1 cellular context compared by ENCODE assay signal in the genomic region with DNA sequence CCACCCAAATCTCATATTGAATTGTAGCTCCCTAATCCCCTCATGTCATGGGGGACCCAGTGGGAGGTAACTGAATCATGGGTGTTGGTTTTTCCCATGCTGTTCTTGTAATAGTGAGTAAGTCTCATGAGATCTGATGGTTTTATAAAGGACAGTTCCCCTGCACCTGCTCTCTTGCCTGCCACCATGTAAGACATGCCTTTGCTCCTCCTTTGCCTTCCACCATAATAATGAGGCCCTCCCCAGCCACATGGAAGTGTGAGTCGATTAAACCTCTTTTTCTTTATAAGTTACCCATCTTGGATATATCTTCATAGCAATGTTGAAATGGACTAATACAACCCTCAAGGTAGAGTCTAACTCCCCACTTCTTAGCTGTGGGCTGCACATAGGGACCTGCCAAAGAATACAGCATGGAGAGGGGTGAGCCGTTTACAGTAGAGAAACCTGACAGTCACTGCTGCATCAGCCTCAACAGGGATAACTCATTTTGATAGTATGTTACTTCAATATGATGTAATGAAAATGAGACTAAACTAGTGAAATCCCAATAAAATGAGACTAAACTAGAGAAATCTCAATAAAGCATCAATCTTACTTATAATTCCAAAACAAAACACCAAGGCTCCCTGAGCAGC.
TF ChIP-seq lines count a peak whose summit lies in the region.

No MANE protein-coding gene starts in this region.

TF ChIP-seq in GM12878, 131 proteins besides CTCF, POLR2A, EP300 and RAD21 (continued from another document):
- TF ChIP-seq, protein P1, sequence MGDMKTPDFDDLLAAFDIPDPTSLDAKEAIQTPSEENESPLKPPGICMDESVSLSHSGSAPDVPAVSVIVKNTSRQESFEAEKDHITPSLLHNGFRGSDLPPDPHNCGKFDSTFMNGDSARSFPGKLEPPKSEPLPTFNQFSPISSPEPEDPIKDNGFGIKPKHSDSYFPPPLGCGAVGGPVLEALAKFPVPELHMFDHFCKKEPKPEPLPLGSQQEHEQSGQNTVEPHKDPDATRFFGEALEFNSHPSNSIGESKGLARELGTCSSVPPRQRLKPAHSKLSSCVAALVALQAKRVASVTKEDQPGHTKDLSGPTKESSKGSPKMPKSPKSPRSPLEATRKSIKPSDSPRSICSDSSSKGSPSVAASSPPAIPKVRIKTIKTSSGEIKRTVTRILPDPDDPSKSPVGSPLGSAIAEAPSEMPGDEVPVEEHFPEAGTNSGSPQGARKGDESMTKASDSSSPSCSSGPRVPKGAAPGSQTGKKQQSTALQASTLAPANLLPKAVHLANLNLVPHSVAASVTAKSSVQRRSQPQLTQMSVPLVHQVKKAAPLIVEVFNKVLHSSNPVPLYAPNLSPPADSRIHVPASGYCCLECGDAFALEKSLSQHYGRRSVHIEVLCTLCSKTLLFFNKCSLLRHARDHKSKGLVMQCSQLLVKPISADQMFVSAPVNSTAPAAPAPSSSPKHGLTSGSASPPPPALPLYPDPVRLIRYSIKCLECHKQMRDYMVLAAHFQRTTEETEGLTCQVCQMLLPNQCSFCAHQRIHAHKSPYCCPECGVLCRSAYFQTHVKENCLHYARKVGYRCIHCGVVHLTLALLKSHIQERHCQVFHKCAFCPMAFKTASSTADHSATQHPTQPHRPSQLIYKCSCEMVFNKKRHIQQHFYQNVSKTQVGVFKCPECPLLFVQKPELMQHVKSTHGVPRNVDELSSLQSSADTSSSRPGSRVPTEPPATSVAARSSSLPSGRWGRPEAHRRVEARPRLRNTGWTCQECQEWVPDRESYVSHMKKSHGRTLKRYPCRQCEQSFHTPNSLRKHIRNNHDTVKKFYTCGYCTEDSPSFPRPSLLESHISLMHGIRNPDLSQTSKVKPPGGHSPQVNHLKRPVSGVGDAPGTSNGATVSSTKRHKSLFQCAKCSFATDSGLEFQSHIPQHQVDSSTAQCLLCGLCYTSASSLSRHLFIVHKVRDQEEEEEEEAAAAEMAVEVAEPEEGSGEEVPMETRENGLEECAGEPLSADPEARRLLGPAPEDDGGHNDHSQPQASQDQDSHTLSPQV (IDR thresholded peaks at IDR 0.05): no peak
